Comparison of ENCODE assay signal across 20 cellular contexts in the genomic region with DNA sequence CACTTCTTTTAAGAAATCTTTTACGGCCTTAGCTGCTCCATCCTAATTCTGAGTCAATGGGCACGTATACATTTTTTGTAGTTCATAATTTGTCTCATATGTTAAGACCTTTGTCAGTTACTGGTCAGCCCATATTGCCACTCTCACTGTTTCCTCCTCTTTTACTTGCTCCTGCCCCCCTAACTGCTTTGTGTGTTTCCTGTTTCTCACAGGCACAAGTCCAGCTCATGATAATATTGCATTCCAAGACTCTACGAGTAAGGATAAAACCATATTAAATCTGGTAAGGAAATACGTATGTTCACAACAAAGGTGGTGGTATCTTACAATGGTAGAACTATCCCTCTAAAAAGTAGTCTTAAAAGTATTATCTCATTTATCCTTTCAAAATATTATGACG.
DNase-seq lines count a peak whose midpoint lies in the region; ATAC-seq, FAIRE-seq and TF ChIP-seq lines count a peak whose summit lies in the region.
"Had no signal": no experiment of that assay in that cellular context is flagged by ENCODE, and none has a peak within 500 bp of the region (broad histone marks: within the 10 kb centered on the region; RNA-seq: fewer than 3 reads in every experiment).

No MANE protein-coding gene starts in this region.

- peaks cover 0 to 16% (median 0%) of the 10 kb centered on the region in 5 donors for H3K4me1 ChIP-seq in subcutaneous abdominal adipose tissue (ENCODE audit: control insufficient read depth in 5 of 5, insufficient read depth in 5 of 5, low read length in 5 of 5)

- in situ Hi-C loops in brain microvascular endothelial cell (cut with HindIII; ENCODE audit: low pct_ligation_motif_present, low sequenced_read_pairs): no loop called here

- no peaks in the 10 kb centered on the region for H3K9me3 ChIP-seq in subcutaneous abdominal adipose tissue (ENCODE audit: control insufficient read depth in 5 of 5, low read length in 5 of 5)
- H3K9me3 ChIP-seq: SJSA1 had no signal

- TF ChIP-seq CTCF in brain microvascular endothelial cell (IDR thresholded peaks at IDR 0.05; ENCODE audit: low read depth, low read length, missing control alignments): no peak

- H3K4me3 ChIP-seq in brain microvascular endothelial cell (ENCODE audit: low read depth, low read length) (no peak overlapping the region), subcutaneous abdominal adipose tissue (ENCODE audit: low read depth in 1 of 5, low read length in 5 of 5) (no peak overlapping the region), H7 (ENCODE audit: insufficient read depth, low read depth, low read length) (no peak overlapping the region)
- H3K4me3 ChIP-seq: SJSA1 had no signal

- H3K9ac ChIP-seq in subcutaneous abdominal adipose tissue (ENCODE audit: low read length in 5 of 5): no peak overlapping the region

- H3K27ac ChIP-seq in brain microvascular endothelial cell (no peak overlapping the region), subcutaneous abdominal adipose tissue (ENCODE audit: low read depth, low read length) (peak overlapping the region; percentile 11)
- H3K27ac ChIP-seq: SJSA1 had no signal

- ATAC-seq in HG02840 (IDR thresholded peaks at IDR 0.05; ENCODE audit: low FRiP score, unreplicated experiment): no peak

- peak; percentile 73 for FAIRE-seq in GM19239 (lab: Jason Lieb, UNC)
- FAIRE-seq: H1, RCC 7860 had no signal

- no peaks in the 10 kb centered on the region for H3K27me3 ChIP-seq in brain microvascular endothelial cell (replicated peaks)
- H3K27me3 ChIP-seq in subcutaneous abdominal adipose tissue (ENCODE audit: control insufficient read depth in 5 of 5, insufficient read depth in 4 of 5, low read length in 5 of 5): no peaks in the 10 kb centered on the region
- no peaks in the 10 kb centered on the region for H3K27me3 ChIP-seq in H7 (ENCODE audit: control insufficient read depth, insufficient read depth, low read length)

- DNase-seq in GM19239 (ENCODE audit: insufficient read length, low spot score): no peak
- DNase-seq in brain microvascular endothelial cell: peak; percentile 5
- DNase-seq in foreskin melanocyte: peak; percentile 4
- no peak for DNase-seq in cortex of kidney (lab: John Stamatoyannopoulos, UW)
- no peak for DNase-seq in H7
- DNase-seq: CD4-positive, alpha-beta T cell; COR-L47; DMS79; NCI-H1092; NCI-H1436; NCI-H187 treated with DMSO at 0.1 percent for 48 hours; NCI-H2107; NCI-H446 treated with DMSO at 0.1 percent for 48 hours; NCI-H526 treated with DMSO at 0.1 percent for 48 hours; OCI-M1 had no signal

- H3K36me3 ChIP-seq in brain microvascular endothelial cell (replicated peaks) (no peaks in the 10 kb centered on the region), subcutaneous abdominal adipose tissue (ENCODE audit: control insufficient read depth in 5 of 5, insufficient read depth in 5 of 5, low read length in 5 of 5) (peaks cover 2 to 14% (median 4%) of the 10 kb centered on the region in 5 donors), H7 (replicated peaks; ENCODE audit: control insufficient read depth, insufficient read depth, low read length) (no peaks in the 10 kb centered on the region)
- H3K36me3 ChIP-seq: SJSA1 had no signal

Comparison
In these comparisons a context has a peak if more than half of its experiments do, and no peak if none do; other contexts are left out.
1. DNase-seq: peak in brain microvascular endothelial cell (single experiment) and foreskin melanocyte (single experiment); none in GM19239 (single experiment), cortex of kidney (single experiment) and H7 (single experiment).